12 cellular contexts compared by ENCODE assay signal in genomic region chr17:17732892-17733670, GRCh38. TPM values are rescaled to one million over a fixed set of nuclear protein-coding genes. Genes with fewer than 3 reads are reported as not detected.
A peak's percentile ranks its signal among the peaks of the same experiment; 100 is the strongest.
DNase-seq lines count a peak whose midpoint lies in the region; ATAC-seq, FAIRE-seq and TF ChIP-seq lines count a peak whose summit lies in the region.
"Had no signal": no experiment of that assay in that cellular context is flagged by ENCODE, and none has a peak within 500 bp of the region (broad histone marks: within the 10 kb centered on the region; RNA-seq: fewer than 3 reads in every experiment).

No MANE protein-coding gene starts in this region.

- peak; percentile 62 for ATAC-seq in left ventricle myocardium superior
- no peak for ATAC-seq in GM18861 (IDR thresholded peaks at IDR 0.05; ENCODE audit: unreplicated experiment)

- H3K27me3 ChIP-seq in Karpas-422 (ENCODE audit: low read length) (no peaks in the 10 kb centered on the region), bronchial epithelial cell (ENCODE audit: control insufficient read depth, insufficient read depth, low read length) (no peaks in the 10 kb centered on the region), transverse colon (no peaks in the 10 kb centered on the region)

- DNase-seq in Karpas-422 (no peak), bronchial epithelial cell (ENCODE audit: low read depth) (peak; percentile 49), left ventricle myocardium superior (no peak), transverse colon (no peak), NCI-H69 (lab: John Stamatoyannopoulos, UW) (no peak), NCI-H1417 treated with DMSO at 0.1 percent for 48 hours (lab: John Stamatoyannopoulos, UW) (no peak)
- DNase-seq: NCI-H1092 treated with DMSO at 0.1 percent for 48 hours; stimulated activated CD4-positive, alpha-beta T cell treated with anti-CD3 and anti-CD28 coated beads, Interleukin-12 subunit alpha, Interleukin-12 subunit beta, amount 100 ng/mL, for 4 hours; stimulated activated naive CD4-positive, alpha-beta T cell treated with Interleukin-2 at 50 U/mL for 16 hours; T1000 had no signal

- H3K9ac ChIP-seq in Karpas-422 (ENCODE audit: low read length), result no peak overlapping the region

- H3K27ac ChIP-seq in Karpas-422 (ENCODE audit: low read length) (peak overlapping the region; percentile 90), temporal lobe (ENCODE audit: low read depth, low read length) (peak overlapping the region; percentile 54), transverse colon (peak overlapping the region in 2 of 4 donors; percentile 9 to 40)

- H3K4me1 ChIP-seq in Karpas-422 (ENCODE audit: low read length) (peaks cover 85% of the 10 kb centered on the region), transverse colon (peaks cover 4 to 18% (median 12%) of the 10 kb centered on the region in 4 donors)

- peaks cover 5% of the 10 kb centered on the region; the same call in 1 of the 2 replicates for H4K20me1 ChIP-seq in Karpas-422 (ENCODE audit: insufficient read depth, low read depth, low read length)

- H3K36me3 ChIP-seq in Karpas-422 (ENCODE audit: insufficient read depth, low read length) (no peaks in the 10 kb centered on the region), bronchial epithelial cell (ENCODE audit: control insufficient read depth, insufficient read depth, low read length) (peaks cover 5% of the 10 kb centered on the region), transverse colon (no peaks in the 10 kb centered on the region)

- intact Hi-C loops in left ventricle myocardium superior (cut with micrococcal nuclease), result loop anchor here (10.0 kb wide), 1 partner anchor 58 kb away; no protein-coding TSS in a partner anchor
- intact Hi-C loops in transverse colon (cut with DNase I; ENCODE audit: low total_unique reads), result no loop called here

- TF ChIP-seq CTCF in bronchial epithelial cell (IDR thresholded peaks at IDR 0.05; ENCODE audit: insufficient read depth, low read length, severe bottlenecking) (no peak), transverse colon (IDR thresholded peaks at IDR 0.05) (no peak)

- H3K9me3 ChIP-seq in Karpas-422 (ENCODE audit: low read length) (no peaks in the 10 kb centered on the region), transverse colon (no peaks in the 10 kb centered on the region)

- TF ChIP-seq EP300 in transverse colon (IDR thresholded peaks at IDR 0.05; ENCODE audit: low read depth), result no peak

- WGBS in transverse colon (ENCODE audit: low coverage in 1 of 2), 2 donors, result 90 to 91% methylated on average over 5 to 9 of the region's 9 CpGs

- peaks cover 93% of the 10 kb centered on the region for H3K79me2 ChIP-seq in Karpas-422 (ENCODE audit: low read length)

- FAIRE-seq in bronchial epithelial cell (lab: Jason Lieb, UNC), result peak; percentile 81

- H2AFZ ChIP-seq in Karpas-422 (ENCODE audit: low read length), result no peak overlapping the region

- H3K4me2 ChIP-seq in Karpas-422 (ENCODE audit: low read depth, low read length, poor library complexity, severe bottlenecking), result no peak overlapping the region

- H3K4me3 ChIP-seq in Karpas-422 (ENCODE audit: low read length), result no peak overlapping the region
- no peak overlapping the region for H3K4me3 ChIP-seq in bronchial epithelial cell (ENCODE audit: low read depth, low read length)
- no peak overlapping the region for H3K4me3 ChIP-seq in transverse colon

- in situ Hi-C loops in transverse colon (cut with MboI; ENCODE audit: low pct_ligation_motif_present in 1 of 4, low pct_unique_long_range_greater_than_20kb in 1 of 4, low sequenced_read_pairs in 3 of 4), result no loop called here

- TF ChIP-seq POLR2A in transverse colon (IDR thresholded peaks at IDR 0.05), result no peak

- H3K9me2 ChIP-seq in Karpas-422 (replicated peaks; ENCODE audit: insufficient read depth, low read length), result no peaks in the 10 kb centered on the region

RNA-seq across cellular contexts. Expression of gene RAI1, which starts 51.8 kb away (rescaled TPM):
- total RNA-seq in Karpas-422 (2014; rRNA removed; shearing (Covaris generic); ENCODE audit: low replicate concordance), result 18.2 and 35.1 TPM in 2 replicates
- 7.4 and 8.8 TPM in 2 replicates for total RNA-seq in bronchial epithelial cell
- total RNA-seq in left ventricle myocardium superior, result 30.1 TPM
- total RNA-seq in temporal lobe, result 15.5 TPM
- total RNA-seq in transverse colon, result 100 to 1,000 TPM in 1 of 4 donors, 10 to 100 TPM in 3; 14.1 to 163 (median 34.6) TPM
